ENCODE assay signal across 2 cellular contexts in the genomic region with DNA sequence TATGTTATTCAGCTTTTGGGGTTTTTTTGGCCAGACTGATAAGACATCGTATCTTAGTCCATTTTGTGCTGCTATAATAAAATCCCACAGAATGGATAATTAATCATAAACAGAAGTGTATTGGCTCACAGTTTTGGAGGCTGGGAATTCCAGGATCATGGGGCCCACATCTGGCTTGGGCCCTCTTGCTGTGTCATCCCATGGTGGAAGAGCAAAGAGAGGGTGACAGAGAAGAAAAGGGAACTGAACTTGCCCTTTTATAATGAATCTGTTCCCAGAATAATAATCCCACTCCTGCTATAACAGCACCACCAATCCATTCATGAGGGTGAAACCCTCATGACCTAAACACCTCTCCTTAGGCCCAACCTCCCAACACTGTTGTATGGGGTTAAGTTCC.
TF ChIP-seq lines count a peak whose summit lies in the region.

No MANE protein-coding gene starts in this region.

TF ChIP-seq in HCT116, 20 proteins besides CTCF, POLR2A, EP300 and RAD21:
- 0 out of 2 replicates have a peak, but pooled peaks have one; percentile 12 for TF ChIP-seq SP1 (IDR thresholded peaks at IDR 0.05; ENCODE audit: low read depth)
- TF ChIP-seq ELF1 (IDR thresholded peaks at IDR 0.05; ENCODE audit: borderline replicate concordance, low read depth) = no peak
- TF ChIP-seq SRF (IDR thresholded peaks at IDR 0.05; ENCODE audit: low read depth) = no peak
- TF ChIP-seq FOSL1 (IDR thresholded peaks at IDR 0.05; ENCODE audit: low read depth) = no peak

TF ChIP-seq in GM12878, 131 proteins besides CTCF, POLR2A, EP300 and RAD21:
- TF ChIP-seq ETV6 (conservative IDR thresholded peaks at IDR 0.05 in 1 of 2, IDR thresholded peaks at IDR 0.05 in 1 of 2; ENCODE audit: borderline replicate concordance in 1 of 2, low read depth in 1 of 2) (no peak), TCF12 (IDR thresholded peaks at IDR 0.05; ENCODE audit: low read depth, low read length) (no peak), POU2F2 (IDR thresholded peaks at IDR 0.05; ENCODE audit: borderline replicate concordance, low read depth, low read length) (no peak), SPI1 (IDR thresholded peaks at IDR 0.05; ENCODE audit: borderline replicate concordance, insufficient read depth, low read depth, low read length) (0 out of 2 replicates have a peak, but pooled peaks have one; percentile 9)
- TF ChIP-seq, protein P1, sequence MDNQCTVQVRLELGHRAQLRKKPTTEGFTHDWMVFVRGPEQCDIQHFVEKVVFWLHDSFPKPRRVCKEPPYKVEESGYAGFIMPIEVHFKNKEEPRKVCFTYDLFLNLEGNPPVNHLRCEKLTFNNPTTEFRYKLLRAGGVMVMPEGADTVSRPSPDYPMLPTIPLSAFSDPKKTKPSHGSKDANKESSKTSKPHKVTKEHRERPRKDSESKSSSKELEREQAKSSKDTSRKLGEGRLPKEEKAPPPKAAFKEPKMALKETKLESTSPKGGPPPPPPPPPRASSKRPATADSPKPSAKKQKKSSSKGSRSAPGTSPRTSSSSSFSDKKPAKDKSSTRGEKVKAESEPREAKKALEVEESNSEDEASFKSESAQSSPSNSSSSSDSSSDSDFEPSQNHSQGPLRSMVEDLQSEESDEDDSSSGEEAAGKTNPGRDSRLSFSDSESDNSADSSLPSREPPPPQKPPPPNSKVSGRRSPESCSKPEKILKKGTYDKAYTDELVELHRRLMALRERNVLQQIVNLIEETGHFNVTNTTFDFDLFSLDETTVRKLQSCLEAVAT (IDR thresholded peaks at IDR 0.05) = no peak
